Comparison of ENCODE assay signal across 24 cellular contexts in genomic region chr16:50560903-50561863, GRCh38. TPM values are rescaled to one million over a fixed set of nuclear protein-coding genes. Genes with fewer than 3 reads are reported as not detected.
A peak's percentile ranks its signal among the peaks of the same experiment; 100 is the strongest.
DNase-seq lines count a peak whose midpoint lies in the region; ATAC-seq, FAIRE-seq and TF ChIP-seq lines count a peak whose summit lies in the region.
"Had no signal": no experiment of that assay in that cellular context is flagged by ENCODE, and none has a peak within 500 bp of the region (broad histone marks: within the 10 kb centered on the region; RNA-seq: fewer than 3 reads in every experiment).

No MANE protein-coding gene starts in this region.

- TF ChIP-seq EP300 in HepG2 (IDR thresholded peaks at IDR 0.05; ENCODE audit: low read depth in 2 of 2, low read length in 2 of 2) (0 out of 4 replicates have a peak, but pooled peaks of 1 of the 2 experiments have one; percentile 14), HepG2 (CRISPR knock-in tag; IDR thresholded peaks at IDR 0.05; ENCODE audit: borderline replicate concordance) (no peak)

- H3K27me3 ChIP-seq in HepG2 (ENCODE audit: control insufficient read depth in 1 of 2, insufficient read depth in 2 of 2, low read length in 2 of 2) (no peaks in the 10 kb centered on the region), right lobe of liver (no peaks in the 10 kb centered on the region)
- H3K27me3 ChIP-seq: BE2C; BLaER1 treated with 17β-estradiol and CSF1 and Interleukin-3, amounts not matched to agents 10 nM and 100 nM had no signal

- H3K4me1 ChIP-seq in HepG2 (ENCODE audit: insufficient read depth, low read length): peaks cover 91% of the 10 kb centered on the region
- no peaks in the 10 kb centered on the region for H3K4me1 ChIP-seq in right lobe of liver
- H3K4me1 ChIP-seq: A549, BE2C had no signal

- H3K9ac ChIP-seq in HepG2 (ENCODE audit: insufficient read depth, low read depth, low read length): no peak overlapping the region
- H3K9ac ChIP-seq: BLaER1 treated with 17β-estradiol and CSF1 and Interleukin-3, amounts not matched to agents 10 nM and 100 nM had no signal

- H3K4me3 ChIP-seq in HepG2 (replicated peaks in 1 of 3; ENCODE audit: insufficient read depth in 1 of 3, low read depth in 2 of 3, low read length in 3 of 3) (no peak overlapping the region), right lobe of liver (no peak overlapping the region)
- H3K4me3 ChIP-seq: A549; BLaER1 treated with 17β-estradiol and CSF1 and Interleukin-3, amounts not matched to agents 10 nM and 100 nM; GM23338 had no signal

- POLR2A ChIA-PET in HepG2 (lab: Yijun Ruan, JAX): interaction anchor here (1.0 to 4.7 kb wide), 5 partner anchors 11 to 93 kb away, joined by 3 to 31 read pairs (median 3); partner anchors contain the start of gene NKD1

- intact Hi-C loops in HepG2 (cut with micrococcal nuclease; ENCODE audit: unreplicated experiment): no loop called here
- intact Hi-C loops in right lobe of liver (cut with DNase I): no loop called here

- H3K27ac ChIP-seq in HepG2 (ENCODE audit: extremely low read length, insufficient read depth, low read length) (peak overlapping the region; percentile 33), right lobe of liver (no peak overlapping the region)
- H3K27ac ChIP-seq: A549; BLaER1 treated with 17β-estradiol and CSF1 and Interleukin-3, amounts not matched to agents 10 nM and 100 nM had no signal

- H3K36me3 ChIP-seq in HepG2 (replicated peaks in 1 of 2; ENCODE audit: control insufficient read depth in 1 of 2, insufficient read depth in 2 of 2, low read length in 2 of 2): peaks cover 67 to 93% of the 10 kb centered on the region in 2 experiments
- H3K36me3 ChIP-seq in right lobe of liver: no peaks in the 10 kb centered on the region
- H3K36me3 ChIP-seq: BE2C; BLaER1 treated with 17β-estradiol and CSF1 and Interleukin-3, amounts not matched to agents 10 nM and 100 nM had no signal

- peaks cover 71% of the 10 kb centered on the region for H3K36me3 Mint-ChIP-seq in nephron progenitor cell (ENCODE audit: low read depth)
- H3K36me3 Mint-ChIP-seq in stimulated activated naive B cell treated with anti-CD40 and anti-IgM and Interleukin-4, amounts not matched to agents 10 μg/mL and 1 μg/mL and 100 μg/mL, for 72 hours: peaks cover 11 to 16% of the 10 kb centered on the region in 2 donors
- H3K36me3 Mint-ChIP-seq: CD14-positive monocyte had no signal

- FAIRE-seq in HepG2 (lab: Jason Lieb, UNC): peak; percentile 48
- FAIRE-seq: A549, D721Med, GM12892 had no signal

- ATAC-seq in HepG2 (peak; percentile 28), right lobe of liver (no peak)
- no peak for ATAC-seq in stimulated activated naive B cell treated with anti-CD40 and anti-IgM and Interleukin-4, amounts not matched to agents 10 μg/mL and 1 μg/mL and 100 μg/mL, for 72 hours (replicated peaks)
- ATAC-seq: A549, GM23338, HCT116 had no signal

- WGBS in HepG2 (ENCODE audit: low lambda C conversion rate): 98% methylated on average over 4 of the region's 4 CpGs
- 76% methylated on average over 3 of the region's 4 CpGs for WGBS in right lobe of liver (ENCODE audit: insufficient coverage, low coverage, low lambda C conversion rate, missing lambda C conversion rate)

- H3K4me2 ChIP-seq in HepG2 (ENCODE audit: low read depth, low read length): no peak overlapping the region
- H3K4me2 ChIP-seq: A549; BLaER1 treated with 17β-estradiol and CSF1 and Interleukin-3, amounts not matched to agents 10 nM and 100 nM; GM23338 had no signal

- H2AFZ ChIP-seq in HepG2 (ENCODE audit: low read length): no peak overlapping the region
- H2AFZ ChIP-seq: GM23338 had no signal

- H3K4me1 Mint-ChIP-seq in nephron progenitor cell: peaks cover 38% of the 10 kb centered on the region
- peaks cover 2 to 12% of the 10 kb centered on the region in 2 donors for H3K4me1 Mint-ChIP-seq in stimulated activated naive B cell treated with anti-CD40 and anti-IgM and Interleukin-4, amounts not matched to agents 10 μg/mL and 1 μg/mL and 100 μg/mL, for 72 hours
- H3K4me1 Mint-ChIP-seq: CD14-positive monocyte, GM23338 had no signal

- H3K27ac Mint-ChIP-seq in nephron progenitor cell: peak overlapping the region; percentile 95
- H3K27ac Mint-ChIP-seq in stimulated activated naive B cell treated with anti-CD40 and anti-IgM and Interleukin-4, amounts not matched to agents 10 μg/mL and 1 μg/mL and 100 μg/mL, for 72 hours: peak overlapping the region; percentile 6
- H3K27ac Mint-ChIP-seq: CD4-positive, alpha-beta T cell; GM23338 had no signal

- peaks cover 17% of the 10 kb centered on the region for H3K9me3 Mint-ChIP-seq in nephron progenitor cell
- peaks cover 0 to 3% of the 10 kb centered on the region in 2 donors for H3K9me3 Mint-ChIP-seq in stimulated activated naive B cell treated with anti-CD40 and anti-IgM and Interleukin-4, amounts not matched to agents 10 μg/mL and 1 μg/mL and 100 μg/mL, for 72 hours

- H4K20me1 ChIP-seq in HepG2 (ENCODE audit: insufficient read depth, low read length): peaks cover 99% of the 10 kb centered on the region
- H4K20me1 ChIP-seq: BLaER1 treated with 17β-estradiol and CSF1 and Interleukin-3, amounts not matched to agents 10 nM and 100 nM had no signal

- TF ChIP-seq CTCF in HepG2 (CRISPR knock-in tag; IDR thresholded peaks at IDR 0.05) (no peak), right lobe of liver (IDR thresholded peaks at IDR 0.05) (no peak), nephron progenitor cell (IDR thresholded peaks at IDR 0.05) (no peak)

- TF ChIP-seq POLR2A in HepG2 (IDR thresholded peaks at IDR 0.05; ENCODE audit: insufficient read depth in 1 of 2, low read depth in 2 of 2, low read length in 2 of 2) (0 out of 4 replicates have a peak, but pooled peaks of 1 of the 2 experiments have one; percentile 49), right lobe of liver (IDR thresholded peaks at IDR 0.05) (no peak)

- no peaks in the 10 kb centered on the region for H3K9me3 ChIP-seq in HepG2 (ENCODE audit: low read length)
- H3K9me3 ChIP-seq in right lobe of liver: no peaks in the 10 kb centered on the region
- H3K9me3 ChIP-seq: BE2C had no signal

- peaks cover 96% of the 10 kb centered on the region for H3K79me2 ChIP-seq in HepG2 (ENCODE audit: insufficient read depth, low read length)

- CTCF ChIA-PET in HepG2 (lab: Yijun Ruan, JAX; ENCODE audit: low intra/inter-chr PET ratio, low total read pairs): no interaction called here

- DNase-seq in HepG2 (ENCODE audit: low spot score) (peak; percentile 61), right lobe of liver (no peak), nephron progenitor cell (no peak), NCI-H345 (lab: John Stamatoyannopoulos, UW) (no peak), HK-2 (ENCODE audit: unreplicated experiment) (no peak)
- DNase-seq in stimulated activated naive B cell treated with anti-CD40 and anti-IgM and Interleukin-4, amounts not matched to agents 10 μg/mL and 1 μg/mL and 100 μg/mL, for 72 hours: no peak
- DNase-seq: 8988T; ACHN; AML-193; BE2C; CD4-positive, alpha-beta T cell; CD8-positive, alpha-beta memory T cell; DMS 273 treated with DMSO at 0.1 percent for 48 hours; DMS79; EL; GDM1; H9 had no signal

- no peak overlapping the region for H3K4me3 Mint-ChIP-seq in nephron progenitor cell
- H3K4me3 Mint-ChIP-seq in stimulated activated naive B cell treated with anti-CD40 and anti-IgM and Interleukin-4, amounts not matched to agents 10 μg/mL and 1 μg/mL and 100 μg/mL, for 72 hours: no peak overlapping the region
- H3K4me3 Mint-ChIP-seq: CD14-positive monocyte; CD4-positive, alpha-beta T cell; GM23338; H9 had no signal

- TF ChIP-seq RAD21 in HepG2 (CRISPR knock-in tag; IDR thresholded peaks at IDR 0.05): no peak

- in situ Hi-C loops in HepG2 (cut with HindIII; ENCODE audit: extremely low pct_ligation_motif_present, low pct_unique_long_range_greater_than_20kb): no loop called here

- BruUV-seq in HepG2 (replicated peaks; lab: Mats Ljungman, UMichigan): no TSS peak

- peaks cover 4% of the 10 kb centered on the region for H3K27me3 Mint-ChIP-seq in nephron progenitor cell (ENCODE audit: low read depth, poor library complexity)
- H3K27me3 Mint-ChIP-seq in stimulated activated naive B cell treated with anti-CD40 and anti-IgM and Interleukin-4, amounts not matched to agents 10 μg/mL and 1 μg/mL and 100 μg/mL, for 72 hours: peaks cover 5 to 7% of the 10 kb centered on the region in 2 donors
- H3K27me3 Mint-ChIP-seq: CD4-positive, alpha-beta T cell; CD8-positive, alpha-beta memory T cell had no signal

TF ChIP-seq in HepG2, 621 proteins besides CTCF, POLR2A, EP300 and RAD21 (continues in another document):
- TF ChIP-seq SRY (CRISPR knock-in tag; IDR thresholded peaks at IDR 0.05): no peak
- peak; percentile 85 for TF ChIP-seq HNF4A (CRISPR knock-in tag; IDR thresholded peaks at IDR 0.05)
- TF ChIP-seq HNRNPL (IDR thresholded peaks at IDR 0.05; ENCODE audit: low read depth, low read length): no peak
- TF ChIP-seq MTA3 (CRISPR knock-in tag; IDR thresholded peaks at IDR 0.05): no peak
- 0 out of 2 replicates have a peak, but pooled peaks have one; percentile 29 for TF ChIP-seq ZNF614 (CRISPR knock-in tag; IDR thresholded peaks at IDR 0.05; ENCODE audit: borderline replicate concordance)

RNA-seq across cellular contexts. Expression of gene NKD1, which starts 13.0 kb away (rescaled TPM):
- total RNA-seq in HepG2 (2016; rRNA removed; fragmentation: Illumina TruSeq; extraction: Trizol): 59.0 and 70.4 TPM in 2 replicates
- total RNA-seq in HepG2 (2016; cell fraction: cytosol; rRNA removed; fragmentation: Illumina TruSeq; extraction: Trizol; ENCODE audit: low read depth): 19.9 and 25.5 TPM in 2 replicates
- total RNA-seq in HepG2 (2016; cell fraction: insoluble cytoplasmic fraction; rRNA removed; fragmentation: Illumina TruSeq; extraction: Trizol): 50.0 and 70.7 TPM in 2 replicates
- 136 and 148 TPM in 2 replicates for total RNA-seq in HepG2 (2016; cell fraction: membrane; rRNA removed; fragmentation: Illumina TruSeq; extraction: Trizol)
- total RNA-seq in HepG2 (2016; cell fraction: nucleus; rRNA removed; fragmentation: Illumina TruSeq; extraction: Trizol): 61.9 and 70.6 TPM in 2 replicates
- 86.1 and 121 TPM in 2 replicates for polyA plus RNA-seq in HepG2 (2011; rRNA removed)
- polyA plus RNA-seq in HepG2 (2011; cell fraction: cytosol; rRNA removed): 22.3 and 49.7 TPM in 2 replicates
- 150 and 275 TPM in 2 replicates for polyA plus RNA-seq in HepG2 (2011; cell fraction: nucleus; rRNA removed)
- polyA plus RNA-seq in HepG2 (2012): 58.7 and 76.3 TPM in 2 replicates
- 106 and 127 TPM in 2 replicates for polyA plus RNA-seq in HepG2 (2016; cell fraction: cytosol; fragmentation: Illumina TruSeq; extraction: Trizol; ENCODE audit: low read depth)
- 95.8 and 124 TPM in 2 replicates for polyA plus RNA-seq in HepG2 (2016; cell fraction: insoluble cytoplasmic fraction; fragmentation: Illumina TruSeq; extraction: Trizol; ENCODE audit: low read depth)
- 156 and 170 TPM in 2 replicates for polyA plus RNA-seq in HepG2 (2016; cell fraction: membrane; fragmentation: Illumina TruSeq; extraction: Trizol; ENCODE audit: low read depth)
- polyA plus RNA-seq in HepG2 (2016; cell fraction: nucleus; fragmentation: Illumina TruSeq; extraction: Trizol; ENCODE audit: insufficient read depth, low read depth): 155 and 169 TPM in 2 replicates
- polyA minus RNA-seq in HepG2 (2011; rRNA and poly(A)+ RNA removed; ENCODE audit: low replicate concordance): 0.02 and 110 TPM in 2 replicates
- polyA minus RNA-seq in HepG2 (2011; cell fraction: cytosol; rRNA and poly(A)+ RNA removed): 14.3 and 28.8 TPM in 2 replicates
- polyA minus RNA-seq in HepG2 (2011; cell fraction: nucleus; rRNA and poly(A)+ RNA removed): 43.1 and 57.6 TPM in 2 replicates
- total RNA-seq in right lobe of liver: 1 to 10 TPM in 5 of 6 experiments, under 1 TPM in 1; 0.69 to 2.6 (median 2.1) TPM
- polyA plus RNA-seq: CD14-positive monocyte had no signal

Comparison
In these comparisons a context has a peak if more than half of its experiments do, and no peak if none do; other contexts are left out.
1. RNA of gene NKD1, which starts 13.0 kb away (total RNA-seq): 19.9 to 148 TPM in HepG2; 0.69 to 2.6 TPM in right lobe of liver; every median in the first group is over 4 times any median in the second.